In genomic region chr6:135497412-135498177, GRCh38 we compare ENCODE assay signal across 1 cellular context.
A peak's percentile ranks its signal among the peaks of the same experiment; 100 is the strongest.
TF ChIP-seq lines count a peak whose summit lies in the region.

Gene AHI1 (minus strand): TSS chr6:135497740. CDS start chr6:135492237, 5,503 bp downstream.

TF ChIP-seq in GM12878, 131 proteins besides CTCF, POLR2A, EP300 and RAD21 (continued from another document and continues in another):
- TF ChIP-seq, protein P1, sequence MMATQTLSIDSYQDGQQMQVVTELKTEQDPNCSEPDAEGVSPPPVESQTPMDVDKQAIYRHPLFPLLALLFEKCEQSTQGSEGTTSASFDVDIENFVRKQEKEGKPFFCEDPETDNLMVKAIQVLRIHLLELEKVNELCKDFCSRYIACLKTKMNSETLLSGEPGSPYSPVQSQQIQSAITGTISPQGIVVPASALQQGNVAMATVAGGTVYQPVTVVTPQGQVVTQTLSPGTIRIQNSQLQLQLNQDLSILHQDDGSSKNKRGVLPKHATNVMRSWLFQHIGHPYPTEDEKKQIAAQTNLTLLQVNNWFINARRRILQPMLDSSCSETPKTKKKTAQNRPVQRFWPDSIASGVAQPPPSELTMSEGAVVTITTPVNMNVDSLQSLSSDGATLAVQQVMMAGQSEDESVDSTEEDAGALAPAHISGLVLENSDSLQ (IDR thresholded peaks at IDR 0.05), result no peak
- no peak for TF ChIP-seq ZNF622 (IDR thresholded peaks at IDR 0.05)
- peak; percentile 76 for TF ChIP-seq MXI1 (IDR thresholded peaks at IDR 0.05; ENCODE audit: low read depth, low read length)
- peak; percentile 32; the same call in 1 of the 2 replicates for TF ChIP-seq EED (IDR thresholded peaks at IDR 0.05; ENCODE audit: low read depth)
- TF ChIP-seq JUNB (IDR thresholded peaks at IDR 0.05), result no peak
- no peak for TF ChIP-seq IRF3 (IDR thresholded peaks at IDR 0.05)
- TF ChIP-seq LARP7 (IDR thresholded peaks at IDR 0.05), result peak; percentile 89
- no peak for TF ChIP-seq RELA (IDR thresholded peaks at IDR 0.05; ENCODE audit: borderline replicate concordance, partially characterized antibody)
- TF ChIP-seq, protein P2, sequence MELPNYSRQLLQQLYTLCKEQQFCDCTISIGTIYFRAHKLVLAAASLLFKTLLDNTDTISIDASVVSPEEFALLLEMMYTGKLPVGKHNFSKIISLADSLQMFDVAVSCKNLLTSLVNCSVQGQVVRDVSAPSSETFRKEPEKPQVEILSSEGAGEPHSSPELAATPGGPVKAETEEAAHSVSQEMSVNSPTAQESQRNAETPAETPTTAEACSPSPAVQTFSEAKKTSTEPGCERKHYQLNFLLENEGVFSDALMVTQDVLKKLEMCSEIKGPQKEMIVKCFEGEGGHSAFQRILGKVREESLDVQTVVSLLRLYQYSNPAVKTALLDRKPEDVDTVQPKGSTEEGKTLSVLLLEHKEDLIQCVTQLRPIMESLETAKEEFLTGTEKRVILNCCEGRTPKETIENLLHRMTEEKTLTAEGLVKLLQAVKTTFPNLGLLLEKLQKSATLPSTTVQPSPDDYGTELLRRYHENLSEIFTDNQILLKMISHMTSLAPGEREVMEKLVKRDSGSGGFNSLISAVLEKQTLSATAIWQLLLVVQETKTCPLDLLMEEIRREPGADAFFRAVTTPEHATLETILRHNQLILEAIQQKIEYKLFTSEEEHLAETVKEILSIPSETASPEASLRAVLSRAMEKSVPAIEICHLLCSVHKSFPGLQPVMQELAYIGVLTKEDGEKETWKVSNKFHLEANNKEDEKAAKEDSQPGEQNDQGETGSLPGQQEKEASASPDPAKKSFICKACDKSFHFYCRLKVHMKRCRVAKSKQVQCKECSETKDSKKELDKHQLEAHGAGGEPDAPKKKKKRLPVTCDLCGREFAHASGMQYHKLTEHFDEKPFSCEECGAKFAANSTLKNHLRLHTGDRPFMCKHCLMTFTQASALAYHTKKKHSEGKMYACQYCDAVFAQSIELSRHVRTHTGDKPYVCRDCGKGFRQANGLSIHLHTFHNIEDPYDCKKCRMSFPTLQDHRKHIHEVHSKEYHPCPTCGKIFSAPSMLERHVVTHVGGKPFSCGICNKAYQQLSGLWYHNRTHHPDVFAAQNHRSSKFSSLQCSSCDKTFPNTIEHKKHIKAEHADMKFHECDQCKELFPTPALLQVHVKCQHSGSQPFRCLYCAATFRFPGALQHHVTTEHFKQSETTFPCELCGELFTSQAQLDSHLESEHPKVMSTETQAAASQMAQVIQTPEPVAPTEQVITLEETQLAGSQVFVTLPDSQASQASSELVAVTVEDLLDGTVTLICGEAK (IDR thresholded peaks at IDR 0.05; ENCODE audit: borderline replicate concordance), result no peak; the same call in 1 of the 2 replicates
- TF ChIP-seq RBBP5 (conservative IDR thresholded peaks at IDR 0.05), result no peak
- TF ChIP-seq, protein P3, sequence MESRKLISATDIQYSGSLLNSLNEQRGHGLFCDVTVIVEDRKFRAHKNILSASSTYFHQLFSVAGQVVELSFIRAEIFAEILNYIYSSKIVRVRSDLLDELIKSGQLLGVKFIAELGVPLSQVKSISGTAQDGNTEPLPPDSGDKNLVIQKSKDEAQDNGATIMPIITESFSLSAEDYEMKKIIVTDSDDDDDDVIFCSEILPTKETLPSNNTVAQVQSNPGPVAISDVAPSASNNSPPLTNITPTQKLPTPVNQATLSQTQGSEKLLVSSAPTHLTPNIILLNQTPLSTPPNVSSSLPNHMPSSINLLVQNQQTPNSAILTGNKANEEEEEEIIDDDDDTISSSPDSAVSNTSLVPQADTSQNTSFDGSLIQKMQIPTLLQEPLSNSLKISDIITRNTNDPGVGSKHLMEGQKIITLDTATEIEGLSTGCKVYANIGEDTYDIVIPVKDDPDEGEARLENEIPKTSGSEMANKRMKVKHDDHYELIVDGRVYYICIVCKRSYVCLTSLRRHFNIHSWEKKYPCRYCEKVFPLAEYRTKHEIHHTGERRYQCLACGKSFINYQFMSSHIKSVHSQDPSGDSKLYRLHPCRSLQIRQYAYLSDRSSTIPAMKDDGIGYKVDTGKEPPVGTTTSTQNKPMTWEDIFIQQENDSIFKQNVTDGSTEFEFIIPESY (IDR thresholded peaks at IDR 0.05), result no peak
- TF ChIP-seq, protein P4, sequence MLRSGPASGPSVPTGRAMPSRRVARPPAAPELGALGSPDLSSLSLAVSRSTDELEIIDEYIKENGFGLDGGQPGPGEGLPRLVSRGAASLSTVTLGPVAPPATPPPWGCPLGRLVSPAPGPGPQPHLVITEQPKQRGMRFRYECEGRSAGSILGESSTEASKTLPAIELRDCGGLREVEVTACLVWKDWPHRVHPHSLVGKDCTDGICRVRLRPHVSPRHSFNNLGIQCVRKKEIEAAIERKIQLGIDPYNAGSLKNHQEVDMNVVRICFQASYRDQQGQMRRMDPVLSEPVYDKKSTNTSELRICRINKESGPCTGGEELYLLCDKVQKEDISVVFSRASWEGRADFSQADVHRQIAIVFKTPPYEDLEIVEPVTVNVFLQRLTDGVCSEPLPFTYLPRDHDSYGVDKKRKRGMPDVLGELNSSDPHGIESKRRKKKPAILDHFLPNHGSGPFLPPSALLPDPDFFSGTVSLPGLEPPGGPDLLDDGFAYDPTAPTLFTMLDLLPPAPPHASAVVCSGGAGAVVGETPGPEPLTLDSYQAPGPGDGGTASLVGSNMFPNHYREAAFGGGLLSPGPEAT (IDR thresholded peaks at IDR 0.05; ENCODE audit: low read depth), result no peak
- TF ChIP-seq CHD4 (IDR thresholded peaks at IDR 0.05), result no peak
- TF ChIP-seq E2F8 (IDR thresholded peaks at IDR 0.05; ENCODE audit: low read depth, partially characterized antibody), result no peak
- TF ChIP-seq CBX5 (IDR thresholded peaks at IDR 0.05; ENCODE audit: low read depth), result 0 out of 2 replicates have a peak, but pooled peaks have one; percentile 64
- TF ChIP-seq KLF5 (IDR thresholded peaks at IDR 0.05; ENCODE audit: partially characterized antibody), result no peak
- peak; percentile 91 for TF ChIP-seq CREB1 (IDR thresholded peaks at IDR 0.05; ENCODE audit: low read depth)
- TF ChIP-seq POLR2AphosphoS5 (IDR thresholded peaks at IDR 0.05; ENCODE audit: low read length), result peak; percentile 71; the same call in 1 of the 2 replicates
- TF ChIP-seq STAT1 (conservative IDR thresholded peaks at IDR 0.05), result 0 out of 2 replicates have a peak, but pooled peaks have one; percentile 44
- peak; percentile 84 for TF ChIP-seq IKZF1 (conservative IDR thresholded peaks at IDR 0.05)
- no peak for TF ChIP-seq SIX5 (IDR thresholded peaks at IDR 0.05; ENCODE audit: low read depth, low read length, severe bottlenecking)
- TF ChIP-seq MYB (IDR thresholded peaks at IDR 0.05; ENCODE audit: borderline replicate concordance, low read depth, low read length), result no peak
- TF ChIP-seq SMARCA5 (IDR thresholded peaks at IDR 0.05), result peak; percentile 34; the same call in 1 of the 2 replicates
- TF ChIP-seq TBL1XR1 (IDR thresholded peaks at IDR 0.05; ENCODE audit: low read depth, low read length), result peak; percentile 52; the same call in 1 of the 2 replicates
- peak; percentile 65; the same call in 1 of the 2 replicates for TF ChIP-seq RFX5 (IDR thresholded peaks at IDR 0.05; ENCODE audit: low read depth, low read length)
- no peak for TF ChIP-seq FOXK2 (IDR thresholded peaks at IDR 0.05)
- TF ChIP-seq EZH2 (IDR thresholded peaks at IDR 0.05; ENCODE audit: borderline replicate concordance, control insufficient read depth, low read depth, low read length), result no peak
- TF ChIP-seq SKIL (IDR thresholded peaks at IDR 0.05; ENCODE audit: low read depth, poor library complexity, severe bottlenecking), result no peak
- TF ChIP-seq BCL11A (IDR thresholded peaks at IDR 0.05; ENCODE audit: low read depth, low read length), result no peak
- no peak for TF ChIP-seq RCOR1 (conservative IDR thresholded peaks at IDR 0.05; ENCODE audit: low read depth, low read length)
- peak; percentile 79; the same call in 1 of the 2 replicates for TF ChIP-seq RB1 (IDR thresholded peaks at IDR 0.05; ENCODE audit: borderline replicate concordance)
- TF ChIP-seq TAF1 (IDR thresholded peaks at IDR 0.05; ENCODE audit: borderline replicate concordance, low read depth, low read length), result peak; percentile 31; the same call in 1 of the 2 replicates
- TF ChIP-seq CBFB (IDR thresholded peaks at IDR 0.05; ENCODE audit: low read depth), result no peak
- no peak for TF ChIP-seq CUX1 (IDR thresholded peaks at IDR 0.05; ENCODE audit: insufficient replicate concordance, low read depth, low read length)
- peak; percentile 32; the same call in 1 of the 2 replicates for TF ChIP-seq ASH2L (IDR thresholded peaks at IDR 0.05; ENCODE audit: borderline replicate concordance, low read depth)
- peak; percentile 92 for TF ChIP-seq NKRF (conservative IDR thresholded peaks at IDR 0.05)
